Comparison of ENCODE assay signal across 8 cellular contexts in the genomic region with DNA sequence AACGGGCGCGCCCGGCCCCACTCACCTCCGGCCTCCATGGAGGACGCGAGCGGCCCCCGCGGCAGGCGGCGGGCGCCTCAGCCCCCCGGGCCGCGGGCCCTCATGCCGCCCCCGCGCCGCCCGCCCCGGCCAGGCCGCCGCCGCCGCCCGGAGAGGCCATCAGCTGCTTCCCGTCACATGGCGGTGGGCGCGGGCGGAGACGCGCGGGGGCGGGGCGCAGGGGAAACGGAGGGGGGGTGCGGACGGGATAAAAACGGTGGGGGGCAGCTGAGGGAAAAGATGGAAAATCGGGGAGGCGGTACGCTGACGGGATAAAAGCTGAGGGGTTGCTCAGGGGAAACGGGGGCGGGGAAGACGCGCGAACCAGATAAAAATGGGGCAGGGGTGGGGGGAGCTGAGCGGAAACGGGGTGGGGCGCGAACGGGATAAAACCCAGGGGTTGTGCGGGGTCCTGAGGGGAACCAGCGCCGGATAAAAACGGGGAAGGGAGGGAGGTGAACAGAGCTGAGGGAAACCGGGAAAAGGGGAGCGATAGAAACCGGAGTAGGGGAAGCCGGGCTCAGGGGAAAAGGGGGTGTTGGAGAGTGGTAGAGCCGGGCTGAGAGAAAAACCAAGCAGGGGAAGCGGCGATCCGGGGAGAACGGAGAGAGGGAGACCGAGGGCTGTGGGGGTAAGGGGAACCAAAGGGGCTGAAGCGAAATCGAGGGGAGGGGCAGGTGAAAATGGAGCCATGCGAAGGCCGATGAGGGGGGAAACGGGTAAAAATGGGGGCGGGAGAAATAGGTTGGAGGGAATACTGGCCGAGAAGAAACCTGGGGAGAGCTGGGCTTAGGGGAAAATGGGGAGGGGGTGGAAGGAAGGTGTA. TPM values are rescaled to one million over a fixed set of nuclear protein-coding genes. Genes with fewer than 3 reads are reported as not detected.
DNase-seq lines count a peak whose midpoint lies in the region; ATAC-seq and TF ChIP-seq lines count a peak whose summit lies in the region.

A gene (minus strand): TSS at position 169 of the 865 bp plus-strand sequence. CDS start 131 bp downstream, at position 38.

- peaks cover 40% of the 10 kb centered on the region for H3K4me1 ChIP-seq in CD8-positive, alpha-beta T cell (ENCODE audit: insufficient read depth, low read length)

- H3K27ac Mint-ChIP-seq in CD8-positive, alpha-beta T cell: peak within 1 kb of the TSS; percentile 98
- H3K27ac Mint-ChIP-seq in activated CD4-positive, alpha-beta T cell treated with anti-CD3 and anti-CD28 coated beads for 36 hours: peak within 1 kb of the TSS; percentile 97

- no peaks in the 10 kb centered on the region for H3K9me3 Mint-ChIP-seq in CD8-positive, alpha-beta T cell
- no peaks in the 10 kb centered on the region for H3K9me3 Mint-ChIP-seq in activated CD4-positive, alpha-beta T cell treated with anti-CD3 and anti-CD28 coated beads for 36 hours (ENCODE audit: low read depth)

- peak within 1 kb of the TSS; percentile 93 for H3K4me3 Mint-ChIP-seq in CD8-positive, alpha-beta T cell
- H3K4me3 Mint-ChIP-seq in activated CD4-positive, alpha-beta T cell treated with anti-CD3 and anti-CD28 coated beads for 36 hours: peak within 1 kb of the TSS; percentile 88

- intact Hi-C loops in CD8-positive, alpha-beta T cell (cut with DNase I, micrococcal nuclease): loop anchor here (1.0 to 10.0 kb wide), 6 partner anchors 44 to 1604 kb away; a partner anchor contains a TSS
- intact Hi-C loops in activated CD4-positive, alpha-beta T cell treated with anti-CD3 and anti-CD28 coated beads for 36 hours (cut with DNase I, micrococcal nuclease): loop anchor here (1.0 to 10.0 kb wide), 10 partner anchors 26 to 869 kb away; a partner anchor contains a TSS

- POLR2A ChIA-PET in CD8-positive, alpha-beta T cell (lab: Charles Lee): interaction anchor here (1.0 to 1.8 kb wide), 2 partner anchors 44 to 74 kb away, joined by 5 to 6 read pairs; a partner anchor contains a TSS
- POLR2A ChIA-PET in activated CD4-positive, alpha-beta T cell treated with anti-CD3 and anti-CD28 coated beads for 36 hours (lab: Charles Lee): interaction anchor here (1.4 to 2.1 kb wide), 2 partner anchors 17 to 25 kb away, joined by 3 to 8 read pairs; no protein-coding TSS in a partner anchor

- H3K36me3 Mint-ChIP-seq in CD8-positive, alpha-beta T cell: peaks cover 8% of the 10 kb centered on the region
- H3K36me3 Mint-ChIP-seq in activated CD4-positive, alpha-beta T cell treated with anti-CD3 and anti-CD28 coated beads for 36 hours (ENCODE audit: low read depth): peaks cover 16% of the 10 kb centered on the region

- peak; percentile 5 to 68 (median 49) for DNase-seq in CD8-positive, alpha-beta T cell
- peak; percentile 63 for DNase-seq in NCI-H1105 treated with DMSO at 0.1 percent for 48 hours (lab: John Stamatoyannopoulos, UW)
- DNase-seq in activated CD4-positive, alpha-beta T cell treated with anti-CD3 and anti-CD28 coated beads for 36 hours: peak; percentile 73
- peak; percentile 56 for DNase-seq in choroid plexus epithelial cell (ENCODE audit: low read depth)
- no peak for DNase-seq in kidney epithelial cell (ENCODE audit: low read depth)
- DNase-seq in stimulated activated CD4-positive, alpha-beta T cell treated with anti-CD3 and anti-CD28 coated beads, Interleukin-15, amount 100 ng/mL, for 1 hour (ENCODE audit: low read depth in 1 of 2, low spot score in 1 of 2): peak; percentile 12 to 50
- no peak for DNase-seq in DMS114 treated with DMSO at 0.1 percent for 48 hours (lab: John Stamatoyannopoulos, UW; ENCODE audit: unreplicated experiment)

- H3K27ac ChIP-seq in CD8-positive, alpha-beta T cell (ENCODE audit: low read depth, low read length): peak within 1 kb of the TSS; percentile 67

- CTCF ChIA-PET in CD8-positive, alpha-beta T cell (lab: Charles Lee): interaction anchor here (1.2 to 1.8 kb wide), 2 partner anchors 14 to 315 kb away, joined by 3 to 6 read pairs; a partner anchor contains a TSS
- CTCF ChIA-PET in activated CD4-positive, alpha-beta T cell treated with anti-CD3 and anti-CD28 coated beads for 36 hours (lab: Charles Lee): interaction anchor here (0.6 to 1.5 kb wide), 4 partner anchors 14 to 850 kb away, joined by 3 to 4 read pairs (median 3); a partner anchor contains a TSS

- peaks cover 57% of the 10 kb centered on the region for H3K4me1 Mint-ChIP-seq in CD8-positive, alpha-beta T cell (ENCODE audit: low read depth)
- peaks cover 47% of the 10 kb centered on the region for H3K4me1 Mint-ChIP-seq in activated CD4-positive, alpha-beta T cell treated with anti-CD3 and anti-CD28 coated beads for 36 hours

- no peaks in the 10 kb centered on the region for H3K27me3 ChIP-seq in CD8-positive, alpha-beta T cell (ENCODE audit: insufficient read depth, low read length)
- H3K27me3 ChIP-seq in kidney epithelial cell (ENCODE audit: control insufficient read depth, insufficient read depth, low read length): no peaks in the 10 kb centered on the region

- no peak for TF ChIP-seq CTCF in CD8-positive, alpha-beta T cell (IDR thresholded peaks at IDR 0.05)
- TF ChIP-seq CTCF in choroid plexus epithelial cell (conservative IDR thresholded peaks at IDR 0.05; ENCODE audit: low read depth, low read length): no peak
- no peak for TF ChIP-seq CTCF in kidney epithelial cell (IDR thresholded peaks at IDR 0.05; ENCODE audit: insufficient read depth, low read length, poor library complexity, severe bottlenecking)

- H3K27me3 Mint-ChIP-seq in CD8-positive, alpha-beta T cell (ENCODE audit: low read depth): no peaks in the 10 kb centered on the region
- H3K27me3 Mint-ChIP-seq in activated CD4-positive, alpha-beta T cell treated with anti-CD3 and anti-CD28 coated beads for 36 hours: peaks cover 2% of the 10 kb centered on the region

- peak; percentile 43 for ATAC-seq in CD8-positive, alpha-beta T cell
- ATAC-seq in GM21619 (IDR thresholded peaks at IDR 0.05; ENCODE audit: unreplicated experiment): peak; percentile 41
- ATAC-seq in activated CD4-positive, alpha-beta T cell treated with anti-CD3 and anti-CD28 coated beads for 36 hours: peak; percentile 8

- peak within 1 kb of the TSS; percentile 72 for H3K4me3 ChIP-seq in CD8-positive, alpha-beta T cell (ENCODE audit: low read depth, low read length)
- peak within 1 kb of the TSS; percentile 69 for H3K4me3 ChIP-seq in choroid plexus epithelial cell (ENCODE audit: low read depth, low read length)
- peak within 1 kb of the TSS; percentile 73 for H3K4me3 ChIP-seq in kidney epithelial cell (ENCODE audit: low read depth, low read length)

- H3K36me3 ChIP-seq in CD8-positive, alpha-beta T cell (ENCODE audit: insufficient read depth, low read length): no peaks in the 10 kb centered on the region
- no peaks in the 10 kb centered on the region for H3K36me3 ChIP-seq in kidney epithelial cell (ENCODE audit: control insufficient read depth, insufficient read depth, low read length)

- H3K9me3 ChIP-seq in CD8-positive, alpha-beta T cell (ENCODE audit: low read length): no peaks in the 10 kb centered on the region

RNA-seq across cellular contexts. Expression of the gene that starts here (rescaled TPM):
- total RNA-seq in CD8-positive, alpha-beta T cell: 10 to 100 TPM; 16.4 to 19.5 TPM
- total RNA-seq in activated CD4-positive, alpha-beta T cell treated with anti-CD3 and anti-CD28 coated beads for 36 hours: 10 to 100 TPM; 57.7 to 58.2 TPM
- 81.1 and 92.6 TPM in 2 replicates for total RNA-seq in kidney epithelial cell

Comparison
In these comparisons a context has a peak if more than half of its experiments do, and no peak if none do; other contexts are left out.
1. DNase-seq: peak in CD8-positive, alpha-beta T cell (7 of 7), NCI-H1105 treated with DMSO at 0.1 percent for 48 hours (single experiment), activated CD4-positive, alpha-beta T cell treated with anti-CD3 and anti-CD28 coated beads for 36 hours (single experiment), choroid plexus epithelial cell (single experiment) and stimulated activated CD4-positive, alpha-beta T cell treated with anti-CD3 and anti-CD28 coated beads, Interleukin-15, amount 100 ng/mL, for 1 hour (2 of 2); none in kidney epithelial cell (single experiment) and DMS114 treated with DMSO at 0.1 percent for 48 hours (single experiment).
2. Peak in every context shown above with its lines, with median percentiles within 50 percentile points of each other: ATAC-seq and H3K4me3 ChIP-seq.